8 cellular contexts compared by ENCODE assay signal in the genomic region with DNA sequence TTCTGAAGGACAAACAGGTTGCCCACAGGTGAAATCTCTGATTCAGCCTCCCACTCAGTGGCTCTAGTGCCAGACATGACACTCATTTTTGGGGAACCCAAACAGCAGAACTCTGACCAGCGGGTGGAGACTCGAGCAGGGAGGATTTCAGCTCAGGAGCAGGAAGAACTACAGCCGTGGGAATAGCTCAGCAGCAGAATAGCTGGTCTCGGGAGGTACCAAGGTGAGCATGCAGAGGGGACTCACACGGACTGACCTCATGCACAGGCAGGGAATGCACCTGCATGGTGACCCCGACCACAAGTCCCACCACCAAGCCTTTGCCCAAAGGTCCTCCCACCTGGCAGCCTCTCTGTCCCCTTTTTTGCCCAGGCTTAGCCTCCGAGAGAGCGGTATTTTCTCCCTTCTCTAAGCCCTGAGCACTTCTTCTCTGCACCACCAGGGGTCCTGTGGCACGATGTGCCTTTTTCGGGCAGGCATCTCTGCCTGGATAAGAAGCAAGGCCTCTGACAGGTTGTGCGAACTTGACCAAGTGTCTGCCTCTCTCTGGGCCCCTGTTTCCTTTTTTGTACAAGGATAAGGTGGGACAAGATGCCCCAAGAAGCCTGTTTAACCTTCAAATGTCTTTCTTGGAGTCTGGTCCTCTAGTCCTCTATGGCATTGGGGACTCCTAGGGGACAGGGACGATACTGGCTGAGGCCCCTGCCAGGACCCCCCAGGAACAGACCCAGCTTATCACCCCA. TPM values are rescaled to one million over a fixed set of nuclear protein-coding genes. Genes with fewer than 3 reads are reported as not detected.
DNase-seq lines count a peak whose midpoint lies in the region; ATAC-seq lines count a peak whose summit lies in the region.

No MANE protein-coding gene starts in this region.

- H3K4me3 Mint-ChIP-seq in immature natural killer cell: peak overlapping the region in 4 of 5 donors; percentile 18 to 44 (median 31)

- ATAC-seq in HG03139 (IDR thresholded peaks at IDR 0.05; ENCODE audit: unreplicated experiment): no peak

- H3K36me3 Mint-ChIP-seq in immature natural killer cell: no peaks in the 10 kb centered on the region

- no peaks in the 10 kb centered on the region for H3K9me3 Mint-ChIP-seq in immature natural killer cell

- H3K27me3 Mint-ChIP-seq in immature natural killer cell (ENCODE audit: low read depth in 3 of 3): peaks cover 0 to 5% (median 2%) of the 10 kb centered on the region in 3 donors

- DNase-seq in ELF-1 (ENCODE audit: low read depth, low spot score): peak; percentile 69
- peak; percentile 23 for DNase-seq in HK-2 (ENCODE audit: unreplicated experiment)
- peak; percentile 34 to 78 (median 58) for DNase-seq in T-helper 2 cell
- DNase-seq in amniotic epithelial cell (ENCODE audit: low read depth): peak; percentile 46
- peak; percentile 72 to 76 (median 75) for DNase-seq in immature natural killer cell
- DNase-seq in stimulated activated CD4-positive, alpha-beta T cell treated with anti-CD3 and anti-CD28 coated beads, Interleukin-4, amount 100 ng/mL, for 48 hours (ENCODE audit: low read depth in 2 of 2): peak; percentile 56 to 60
- DNase-seq in superior temporal gyrus (ENCODE audit: extremely low spot score): no peak

- peak overlapping the region; percentile 78 to 89 (median 84) for H3K27ac Mint-ChIP-seq in immature natural killer cell

- peaks cover 15 to 18% of the 10 kb centered on the region in 2 donors for H3K4me1 Mint-ChIP-seq in immature natural killer cell

RNA-seq across cellular contexts. Expression of a gene that starts 8.8 kb away (rescaled TPM):
- 100 to 1,000 TPM; 350 to 654 (median 572) TPM for polyA plus RNA-seq in immature natural killer cell

RNA-seq across cellular contexts. Expression of a gene that starts 28.2 kb away (rescaled TPM):
- 100 to 1,000 TPM in 2 of 3 donors, 10 to 100 TPM in 1; 41.3 to 186 (median 177) TPM for polyA plus RNA-seq in immature natural killer cell

RNA-seq across cellular contexts. Expression of a gene that starts 39.9 kb away (rescaled TPM):
- 1 to 10 TPM in 2 of 3 donors, not detected in 1; 1.2 to 6.3 TPM for polyA plus RNA-seq in immature natural killer cell
